ENCODE assay signal across 23 cellular contexts in genomic region chr13:44429311-44429710, GRCh38. TPM values are rescaled to one million over a fixed set of nuclear protein-coding genes. Genes with fewer than 3 reads are reported as not detected.
"Had no signal": no experiment of that assay in that cellular context is flagged by ENCODE, and none has a peak within 500 bp of the region (broad histone marks: within the 10 kb centered on the region; RNA-seq: fewer than 3 reads in every experiment).

No MANE protein-coding gene starts in this region.

- DNase-seq: activated CD4-positive, alpha-beta T cell treated with anti-CD3 and anti-CD28 coated beads, Interleukin-2, amount 10 ng/mL, durations not matched to agents 7 days and 5 days; activated CD4-positive, alpha-beta T cell treated with anti-CD3 and anti-CD28 coated beads, Interleukin-2, amount 50 U/mL, for 48 hours; activated CD8-positive, alpha-beta T cell treated with anti-CD3 and anti-CD28 coated beads, Interleukin-2, amount 10 ng/mL, durations not matched to agents 7 days and 5 days; activated gamma-delta T cell; activated naive CD4-positive, alpha-beta T cell treated with Interleukin-2 at 50 U/mL for 16 hours; activated naive CD8-positive, alpha-beta T cell treated with anti-CD3 and anti-CD28 coated beads, Interleukin-2, amount 10 ng/mL, durations not matched to agents 7 days and 5 days; activated T-cell treated with anti-CD3 and anti-CD28 coated beads, Interleukin-2, amount 50 U/mL, for 24 hours; anterior cingulate cortex; caudate nucleus; cerebellar nuclear complex; Karpas-422; KBM-7; MG63; NCI-H1048; NCI-H1105 treated with DMSO at 0.1 percent for 48 hours; NCI-H1436; NCI-H1694 treated with DMSO at 0.1 percent for 48 hours; NCI-H2029; NCI-H345; NCI-H510A; NCI-H526; NCI-H748 treated with DMSO at 0.1 percent for 48 hours had no signal

RNA-seq across cellular contexts. Expression of gene SERP2, which starts 55.7 kb away (rescaled TPM):
- total RNA-seq: activated CD4-positive, alpha-beta T cell treated with anti-CD3 and anti-CD28 coated beads, Interleukin-2, amount 10 ng/mL, durations not matched to agents 7 days and 5 days had no signal
- polyA plus RNA-seq: IgD-negative memory B cell had no signal
